ENCODE assay signal across 8 cellular contexts in the genomic region with DNA sequence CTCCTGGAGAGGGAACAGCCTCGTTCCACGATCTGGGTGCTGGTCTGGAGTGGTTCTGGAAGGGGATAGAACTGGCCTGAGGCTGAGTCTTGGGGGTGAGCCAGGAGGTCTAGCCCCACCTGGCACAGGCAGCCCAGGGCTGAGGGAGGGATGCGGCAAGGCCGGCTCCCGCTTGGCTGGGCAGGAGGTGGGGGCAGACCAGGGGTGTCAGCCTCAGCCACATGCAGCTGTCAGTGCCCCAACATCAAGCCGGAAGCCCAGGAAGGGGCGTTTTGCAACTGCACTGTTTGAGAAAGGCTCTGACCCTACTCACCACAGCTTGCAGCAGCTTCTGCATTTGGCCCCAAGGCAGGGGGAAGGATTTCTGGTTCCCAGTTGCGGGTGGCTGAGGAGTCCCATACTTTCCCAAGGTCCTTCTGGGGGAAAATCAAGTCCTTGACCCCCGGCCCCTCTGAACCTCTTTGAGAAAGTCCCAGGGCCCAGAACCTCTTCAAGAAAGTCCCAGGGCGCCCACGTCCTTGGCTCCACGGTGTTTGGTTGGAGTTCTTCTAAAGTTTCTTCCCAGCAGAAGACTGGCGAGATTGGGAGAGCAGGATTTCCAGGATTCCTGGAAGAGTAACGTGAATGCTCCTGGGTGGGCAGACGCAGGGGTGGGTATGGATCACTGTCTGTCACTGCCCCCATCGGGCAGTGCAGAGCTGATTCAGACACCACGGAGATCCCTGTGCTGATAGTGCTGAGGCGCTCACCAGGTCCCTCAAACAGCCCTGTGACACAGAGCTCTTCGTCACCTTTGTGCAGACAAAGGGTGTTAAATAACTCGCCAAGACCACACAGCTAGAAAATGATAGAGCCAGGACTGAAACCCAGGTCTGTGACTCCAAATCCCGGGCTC. TPM values are rescaled to one million over a fixed set of nuclear protein-coding genes. Genes with fewer than 3 reads are reported as not detected.
A peak's percentile ranks its signal among the peaks of the same experiment; 100 is the strongest.
DNase-seq lines count a peak whose midpoint lies in the region; ATAC-seq, FAIRE-seq and TF ChIP-seq lines count a peak whose summit lies in the region.

No MANE protein-coding gene starts in this region.

- ATAC-seq in GM21423 (IDR thresholded peaks at IDR 0.05; ENCODE audit: unreplicated experiment), result peak; percentile 56
- ATAC-seq in pancreas, result peak; percentile 3 to 31 (median 10)

- no peak for FAIRE-seq in pancreas (lab: Jason Lieb, UNC)

- no peaks in the 10 kb centered on the region for H3K27me3 ChIP-seq in pancreas

- no peaks in the 10 kb centered on the region for H3K36me3 ChIP-seq in pancreas

- H3K4me1 ChIP-seq in pancreas, result peaks cover 4 to 25% (median 14%) of the 10 kb centered on the region in 3 donors

- H3K9me3 ChIP-seq in pancreas, result no peaks in the 10 kb centered on the region

- TF ChIP-seq CTCF in pancreas (IDR thresholded peaks at IDR 0.05), result no peak

- intact Hi-C loops in pancreas (cut with DNase I), result loop anchor here in 1 of 3 donors (5.0 kb wide), 1 partner anchor 85 kb away; no protein-coding TSS in a partner anchor

- 34 to 40% methylated on average over 21 of the region's 21 CpGs for WGBS in pancreas, 2 donors

- DNase-seq in COLO668 (lab: John Stamatoyannopoulos, UW; ENCODE audit: unreplicated experiment) (peak; percentile 64), Kasumi-1 (lab: John Stamatoyannopoulos, UW) (peak; percentile 74 to 81), fibroblast of gingiva (ENCODE audit: low read depth) (peak; percentile 25), pancreas (peak in 4 of 6 donors; percentile 45 to 82 (median 58)), NCI-H2227 treated with DMSO at 0.1 percent for 48 hours (lab: John Stamatoyannopoulos, UW) (no peak), mesenteric fat pad (ENCODE audit: low spot score) (no peak)
- peak; percentile 71 for DNase-seq in activated CD8-positive, alpha-beta memory T cell treated with anti-CD3 and anti-CD28 coated beads for 24 hours

- H3K27ac ChIP-seq in pancreas, result peak overlapping the region; percentile 22 to 65 (median 61)

- peak overlapping the region in 3 of 4 donors; percentile 82 to 93 (median 87) for H3K4me3 ChIP-seq in pancreas

RNA-seq across cellular contexts. Expression of a gene that starts 2.2 kb away (rescaled TPM):
- total RNA-seq in pancreas (10 to 100 TPM; 35.9 to 43.6 (median 38.8) TPM), mesenteric fat pad (52.4 TPM)
- 10 to 100 TPM; 30.5 to 47.4 TPM for polyA plus RNA-seq in pancreas

RNA-seq across cellular contexts. Expression of a gene that starts 26.4 kb away (rescaled TPM):
- total RNA-seq in pancreas, result over 10,000 TPM in 1 of 6 donors, 1,000 to 10,000 TPM in 5; 7,866 to 13,867 (median 8,408) TPM
- 1,000 to 10,000 TPM; 3,972 to 5,613 TPM for polyA plus RNA-seq in pancreas
- 1.5 TPM for total RNA-seq in mesenteric fat pad

RNA-seq across cellular contexts. Expression of a gene that starts 44.7 kb away (rescaled TPM):
- total RNA-seq in pancreas (over 10,000 TPM in 2 of 6 donors, 1,000 to 10,000 TPM in 3, 100 to 1,000 TPM in 1; 360 to 20,184 (median 5,030) TPM), mesenteric fat pad (0.74 TPM)
- polyA plus RNA-seq in pancreas, result 1,000 to 10,000 TPM; 2,295 to 3,502 TPM

Comparison
In these comparisons a context has a peak if more than half of its experiments do, and no peak if none do; other contexts are left out.
1. DNase-seq: peak in COLO668 (single experiment), Kasumi-1 (2 of 2), activated CD8-positive, alpha-beta memory T cell treated with anti-CD3 and anti-CD28 coated beads for 24 hours (single experiment), fibroblast of gingiva (single experiment) and pancreas (4 of 6); none in NCI-H2227 treated with DMSO at 0.1 percent for 48 hours (single experiment) and mesenteric fat pad (single experiment).
2. RNA of a gene that starts 26.4 kb away (total RNA-seq): 7,866 to 13,867 TPM in pancreas; 1.5 TPM in mesenteric fat pad (single experiment); every median in the first group is over 1,000 times any median in the second.
3. RNA of a gene that starts 44.7 kb away (total RNA-seq): 360 to 20,184 TPM in pancreas; 0.74 TPM in mesenteric fat pad (single experiment); every median in the first group is over 100 times any median in the second.